Comparison of ENCODE assay signal across 11 cellular contexts in genomic region chr3:12759097-12759679, GRCh38. TPM values are rescaled to one million over a fixed set of nuclear protein-coding genes. Genes with fewer than 3 reads are reported as not detected.
DNase-seq lines count a peak whose midpoint lies in the region; ATAC-seq and TF ChIP-seq lines count a peak whose summit lies in the region.
"Had no signal": no experiment of that assay in that cellular context is flagged by ENCODE, and none has a peak within 500 bp of the region (broad histone marks: within the 10 kb centered on the region; RNA-seq: fewer than 3 reads in every experiment).

A gene with protein sequence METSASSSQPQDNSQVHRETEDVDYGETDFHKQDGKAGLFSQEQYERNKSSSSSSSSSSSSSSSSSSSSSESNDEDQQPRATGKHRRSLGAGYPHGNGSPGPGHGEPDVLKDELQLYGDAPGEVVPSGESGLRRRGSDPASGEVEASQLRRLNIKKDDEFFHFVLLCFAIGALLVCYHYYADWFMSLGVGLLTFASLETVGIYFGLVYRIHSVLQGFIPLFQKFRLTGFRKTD (minus strand): TSS chr3:12759259. CDS start chr3:12749832, 9,427 bp downstream.

- H3K27ac ChIP-seq in Panc1 (ENCODE audit: low read length) (peak within 1 kb of the TSS; percentile 31; the same call in 1 of the 2 replicates), left ventricle myocardium inferior (replicated peaks) (peak within 1 kb of the TSS; percentile 74)

- H3K9me3 Mint-ChIP-seq in natural killer cell treated with Interleukin-12 subunit alpha and Interleukin-12 subunit beta and Interleukin-15 and Interleukin-18, amount 100 ng/mL, for 72 hours: no peaks in the 10 kb centered on the region

- intact Hi-C loops in Panc1 (cut with micrococcal nuclease; ENCODE audit: unreplicated experiment) (no loop called here), left ventricle myocardium inferior (cut with micrococcal nuclease) (no loop called here)

- DNase-seq in ELR (ENCODE audit: low read depth): peak; percentile 74
- no peak for DNase-seq in Panc1 (ENCODE audit: low read depth, low spot score)
- no peak for DNase-seq in left ventricle myocardium inferior
- DNase-seq in natural killer cell treated with Interleukin-12 subunit alpha and Interleukin-12 subunit beta and Interleukin-15 and Interleukin-18, amount 100 ng/mL, for 72 hours (ENCODE audit: low spot score): no peak
- DNase-seq in stimulated activated naive CD8-positive, alpha-beta T cell treated with anti-CD3 and anti-CD28 coated beads, Interleukin-15, Interleukin-2, amounts not matched to agents 100 U/mL and 50 U/mL, for 24 hours: no peak
- DNase-seq in T-helper 17 cell: no peak
- DNase-seq in medulla oblongata (ENCODE audit: extremely low spot score): no peak
- DNase-seq: activated CD8-positive, alpha-beta memory T cell treated with anti-CD3 and anti-CD28 coated beads, Interleukin-2, amount 50 U/mL, for 48 hours; dorsolateral prefrontal cortex; NK-92 treated with Interleukin-12 subunit alpha and Interleukin-12 subunit beta, amount 100 ng/mL, for 24 hours had no signal

- H3K9ac ChIP-seq in skeletal muscle satellite cell (ENCODE audit: low read depth, low read length): peak within 1 kb of the TSS; percentile 57

- no peaks in the 10 kb centered on the region for H3K27me3 ChIP-seq in Panc1 (ENCODE audit: control insufficient read depth, insufficient read depth, low read length)
- no peaks in the 10 kb centered on the region for H3K27me3 ChIP-seq in left ventricle myocardium inferior (ENCODE audit: low read depth)
- peaks cover 8% of the 10 kb centered on the region for H3K27me3 ChIP-seq in skeletal muscle satellite cell (ENCODE audit: control insufficient read depth, insufficient read depth, low read length)
- H3K27me3 ChIP-seq: dorsolateral prefrontal cortex had no signal

- no peak for TF ChIP-seq CTCF in Panc1 (IDR thresholded peaks at IDR 0.05)
- no peak for TF ChIP-seq CTCF in left ventricle myocardium inferior (IDR thresholded peaks at IDR 0.05; ENCODE audit: borderline replicate concordance)

- H3K4me1 Mint-ChIP-seq in natural killer cell treated with Interleukin-12 subunit alpha and Interleukin-12 subunit beta and Interleukin-15 and Interleukin-18, amount 100 ng/mL, for 72 hours (ENCODE audit: low read depth in 2 of 2): no peaks in the 10 kb centered on the region
- peaks cover 11% of the 10 kb centered on the region for H3K4me1 Mint-ChIP-seq in T-helper 17 cell

- no TSS peak for BruUV-seq in Panc1 (replicated peaks; lab: Mats Ljungman, UMichigan)

- H3K4me3 ChIP-seq in Panc1 (ENCODE audit: low read depth in 2 of 2, low read length in 2 of 2) (no peak within 1 kb of the TSS), left ventricle myocardium inferior (no peak within 1 kb of the TSS), skeletal muscle satellite cell (ENCODE audit: low read length) (no peak within 1 kb of the TSS)
- H3K4me3 ChIP-seq: dorsolateral prefrontal cortex had no signal

- no peaks in the 10 kb centered on the region for H3K36me3 ChIP-seq in Panc1 (ENCODE audit: control insufficient read depth, insufficient read depth, low read length)
- no peaks in the 10 kb centered on the region for H3K36me3 ChIP-seq in left ventricle myocardium inferior
- no peaks in the 10 kb centered on the region for H3K36me3 ChIP-seq in skeletal muscle satellite cell (ENCODE audit: insufficient read depth, low read length)

- ATAC-seq in Panc1 (peak; percentile 11; the same call in 1 of the 2 replicates), T-helper 17 cell (no peak)
- no peak for ATAC-seq in natural killer cell treated with Interleukin-12 subunit alpha and Interleukin-12 subunit beta and Interleukin-15 and Interleukin-18, amount 100 ng/mL, for 72 hours
- ATAC-seq in stimulated activated naive CD8-positive, alpha-beta T cell treated with anti-CD3 and anti-CD28 coated beads, Interleukin-15, Interleukin-2, amounts not matched to agents 100 U/mL and 50 U/mL, for 24 hours: no peak

- H3K9me3 ChIP-seq in Panc1 (ENCODE audit: control insufficient read depth, insufficient read depth, low read depth, low read length) (no peaks in the 10 kb centered on the region), left ventricle myocardium inferior (replicated peaks) (no peaks in the 10 kb centered on the region), skeletal muscle satellite cell (replicated peaks; ENCODE audit: low read length) (no peaks in the 10 kb centered on the region), T-helper 17 cell (ENCODE audit: control insufficient read depth, low read length, poor library complexity, severe bottlenecking) (no peaks in the 10 kb centered on the region)

- peak within 1 kb of the TSS; percentile 63 for H3K4me2 ChIP-seq in skeletal muscle satellite cell (ENCODE audit: low read length)

- peak within 1 kb of the TSS in 1 of 2 donors; percentile 16 for H3K27ac Mint-ChIP-seq in natural killer cell treated with Interleukin-12 subunit alpha and Interleukin-12 subunit beta and Interleukin-15 and Interleukin-18, amount 100 ng/mL, for 72 hours
- no peak within 1 kb of the TSS for H3K27ac Mint-ChIP-seq in T-helper 17 cell

- H3K4me1 ChIP-seq in Panc1 (ENCODE audit: control insufficient read depth, insufficient read depth, low read length): peaks cover 20% of the 10 kb centered on the region
- H3K4me1 ChIP-seq in left ventricle myocardium inferior: peaks cover 34% of the 10 kb centered on the region
- peaks cover 16% of the 10 kb centered on the region for H3K4me1 ChIP-seq in skeletal muscle satellite cell (ENCODE audit: control insufficient read depth, insufficient read depth, low read length)

- no peak within 1 kb of the TSS for H3K4me3 Mint-ChIP-seq in natural killer cell treated with Interleukin-12 subunit alpha and Interleukin-12 subunit beta and Interleukin-15 and Interleukin-18, amount 100 ng/mL, for 72 hours
- no peak within 1 kb of the TSS for H3K4me3 Mint-ChIP-seq in T-helper 17 cell

- H3K36me3 Mint-ChIP-seq in natural killer cell treated with Interleukin-12 subunit alpha and Interleukin-12 subunit beta and Interleukin-15 and Interleukin-18, amount 100 ng/mL, for 72 hours: no peaks in the 10 kb centered on the region
- peaks cover 12% of the 10 kb centered on the region for H3K36me3 Mint-ChIP-seq in T-helper 17 cell (ENCODE audit: low read depth)

- POLR2A ChIA-PET in Panc1 (lab: Charles Lee): interaction anchor here (0.6 kb wide), 1 partner anchor 62 kb away, joined by 3 read pairs; no protein-coding TSS in a partner anchor

- CTCF ChIA-PET in Panc1 (lab: Charles Lee): no interaction called here

- in situ Hi-C loops in Panc1 (cut with HindIII; ENCODE audit: low pct_unique_long_range_greater_than_20kb, low sequenced_read_pairs): no loop called here

- peaks cover 7 to 21% of the 10 kb centered on the region in 2 donors for H3K27me3 Mint-ChIP-seq in natural killer cell treated with Interleukin-12 subunit alpha and Interleukin-12 subunit beta and Interleukin-15 and Interleukin-18, amount 100 ng/mL, for 72 hours
- peaks cover 36% of the 10 kb centered on the region for H3K27me3 Mint-ChIP-seq in T-helper 17 cell

RNA-seq across cellular contexts. Expression of the gene that starts here (rescaled TPM):
- total RNA-seq in Panc1 (2021; ENCODE audit: unreplicated experiment) (1.3 TPM), left ventricle myocardium inferior (4.5 TPM), T-helper 17 cell (10 to 100 TPM in 1 of 2 donors, 1 to 10 TPM in 1; 2.8 to 54.0 TPM)
- 0.35 TPM for polyA plus RNA-seq in Panc1 (2012; ENCODE audit: insufficient read length)
- total RNA-seq in skeletal muscle satellite cell (2012; rRNA removed): not detected in 2 replicates
- not detected for total RNA-seq in natural killer cell treated with Interleukin-12 subunit alpha and Interleukin-12 subunit beta and Interleukin-15 and Interleukin-18, amount 100 ng/mL, for 72 hours
